Comparison of ENCODE assay signal across 34 cellular contexts in the genomic region with DNA sequence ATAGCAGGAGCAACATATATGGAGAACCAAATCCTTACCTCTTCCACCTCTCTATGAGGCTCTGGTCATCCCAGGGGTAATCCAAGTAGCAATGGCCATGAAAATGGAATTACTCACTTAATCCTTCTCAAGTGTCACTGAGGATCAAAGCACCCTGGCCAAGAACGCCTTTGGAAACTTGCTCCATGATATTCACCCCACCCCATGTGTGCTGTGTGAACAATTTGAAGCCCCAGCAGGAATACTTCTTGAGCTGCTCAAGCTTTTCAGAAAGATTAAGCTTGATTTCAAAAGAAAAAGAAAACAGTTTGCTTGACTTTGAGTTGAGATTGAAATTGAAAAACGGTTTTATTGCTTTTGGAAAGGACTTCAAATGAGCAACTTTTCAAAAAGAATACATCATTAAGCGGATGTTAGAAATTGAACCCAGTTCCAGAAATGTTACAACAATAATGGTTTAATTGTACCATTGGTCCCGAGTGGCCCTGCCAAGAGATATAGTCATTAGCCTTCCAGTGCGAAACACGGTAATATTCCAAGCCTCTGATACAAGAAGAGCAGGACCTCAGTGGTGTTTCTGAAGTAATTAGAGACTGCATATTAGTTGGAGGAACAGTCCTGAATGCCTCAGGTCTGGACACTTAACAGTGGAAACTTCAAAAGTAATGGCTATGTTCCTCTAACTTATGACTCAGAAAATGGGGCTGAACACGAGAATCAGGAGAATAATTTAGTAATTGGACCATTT.
"Had no signal": no experiment of that assay in that cellular context is flagged by ENCODE, and none has a peak within 500 bp of the region (broad histone marks: within the 10 kb centered on the region; RNA-seq: fewer than 3 reads in every experiment).

No MANE protein-coding gene starts in this region.

- H3K27me3 ChIP-seq: ascending aorta, cardiac muscle cell had no signal

- H3K36me3 ChIP-seq: ascending aorta, cardiac muscle cell had no signal

- H3K9me3 Mint-ChIP-seq: activated CD4-positive, alpha-beta memory T cell treated with anti-CD3 and anti-CD28 coated beads for 36 hours; activated naive CD4-positive, alpha-beta T cell treated with anti-CD3 and anti-CD28 coated beads for 36 hours; activated naive CD8-positive, alpha-beta T cell treated with anti-CD3 and anti-CD28 coated beads for 36 hours; brain had no signal

- H3K4me1 Mint-ChIP-seq: activated B cell treated with CpG ODN at 0.5 μM for 24 hours; activated CD4-positive, alpha-beta T cell treated with anti-CD3 and anti-CD28 coated beads, Interleukin-2, amount 10 ng/mL, durations not matched to agents 24 days and 14 days; activated naive CD8-positive, alpha-beta T cell treated with anti-CD3 and anti-CD28 coated beads for 36 hours; activated T-helper 17 cell treated with anti-CD3 and anti-CD28 coated beads, Interleukin-2, amount 50 U/mL, for 72 hours had no signal

- H3K36me3 Mint-ChIP-seq: activated CD4-positive, alpha-beta memory T cell treated with anti-CD3 and anti-CD28 coated beads for 36 hours; activated naive CD4-positive, alpha-beta T cell treated with anti-CD3 and anti-CD28 coated beads, Interleukin-2, amount 50 U/mL, for 72 hours; activated naive CD8-positive, alpha-beta T cell treated with anti-CD3 and anti-CD28 coated beads for 36 hours; brain had no signal

- H3K4me3 Mint-ChIP-seq: activated B cell treated with CpG ODN at 0.5 μM for 24 hours; activated CD4-positive, alpha-beta memory T cell treated with anti-CD3 and anti-CD28 coated beads for 36 hours; activated CD4-positive, alpha-beta T cell treated with anti-CD3 and anti-CD28 coated beads, Interleukin-2, amount 10 ng/mL, durations not matched to agents 24 days and 14 days; activated CD8-positive, alpha-beta T cell treated with anti-CD3 and anti-CD28 coated beads for 36 hours; activated naive CD4-positive, alpha-beta T cell treated with anti-CD3 and anti-CD28 coated beads for 36 hours; activated naive CD8-positive, alpha-beta T cell treated with anti-CD3 and anti-CD28 coated beads for 36 hours; activated T-cell treated with anti-CD3 and anti-CD28 coated beads, Interleukin-2, amount 50 U/mL, for 4 hours; activated T-cell treated with anti-CD3 and anti-CD28 coated beads, Interleukin-2, amount 50 U/mL, for 72 hours; activated T-helper 1 cell treated with anti-CD3 and anti-CD28 coated beads, Interleukin-12 subunit alpha, Interleukin-12 subunit beta, Interleukin-2, Interleukin-4 antibody, amounts not matched to agents 30 ng/mL and 10 ng/mL and 1 ng/mL, durations not matched to agents 14 hours and 24 hours and 36 hours; activated T-helper 17 cell treated with anti-CD3 and anti-CD28 coated beads, Interleukin-2, amount 50 U/mL, for 72 hours; brain; T-helper 1 cell treated with Interleukin-12 subunit alpha and Interleukin-12 subunit beta and Interleukin-4 antibody, amounts not matched to agents 30 μg/mL and 1 μg/mL, for 36 hours; T-helper 2 cell treated with Interferon-gamma antibody and Interleukin-4, amounts not matched to agents 5 μg/mL and 100 μg/mL, for 36 hours had no signal

- H3K4me1 ChIP-seq: ascending aorta had no signal

- DNase-seq: activated B cell treated with CpG ODN at 0.5 μM for 24 hours; activated CD4-positive, alpha-beta memory T cell treated with anti-CD3 and anti-CD28 coated beads for 36 hours; activated CD4-positive, alpha-beta T cell treated with anti-CD3 and anti-CD28 coated beads for 4 hours; activated CD4-positive, alpha-beta T cell treated with anti-CD3 and anti-CD28 coated beads, Interleukin-2, amount 10 ng/mL, durations not matched to agents 24 days and 14 days; activated CD4-positive, alpha-beta T cell treated with anti-CD3 and anti-CD28 coated beads, Interleukin-2, amount 50 U/mL, for 1 hour; activated CD4-positive, alpha-beta T cell treated with anti-CD3 and anti-CD28 coated beads, Interleukin-2, amount 50 U/mL, for 4 hours; activated CD4-positive, CD25-positive, alpha-beta regulatory T cell treated with anti-CD3 and anti-CD28 coated beads, Interleukin-2, amount 50 U/mL, for 72 hours; activated CD8-positive, alpha-beta memory T cell treated with anti-CD3 and anti-CD28 coated beads, Interleukin-2, amount 50 U/mL, for 4 hours; activated CD8-positive, alpha-beta T cell treated with anti-CD3 and anti-CD28 coated beads for 36 hours; activated effector memory CD4-positive, alpha-beta T cell treated with anti-CD3 and anti-CD28 coated beads, Interleukin-2, amount 50 U/mL, for 16 hours; activated gamma-delta T cell treated with Interleukin-2 at 50 U/mL for 16 hours; activated naive CD4-positive, alpha-beta T cell; activated naive CD4-positive, alpha-beta T cell treated with anti-CD3 and anti-CD28 coated beads for 36 hours; activated naive CD4-positive, alpha-beta T cell treated with anti-CD3 and anti-CD28 coated beads, Interleukin-2, amount 50 U/mL, for 16 hours; activated naive CD8-positive, alpha-beta T cell treated with anti-CD3 and anti-CD28 coated beads for 36 hours; activated T-cell treated with anti-CD3 and anti-CD28 coated beads for 4 hours; activated T-cell treated with anti-CD3 and anti-CD28 coated beads, Interleukin-2, amount 50 U/mL, for 1 hour; activated T-cell treated with anti-CD3 and anti-CD28 coated beads, Interleukin-2, amount 50 U/mL, for 4 hours; activated T-cell treated with anti-CD3 and anti-CD28 coated beads, Interleukin-2, amount 50 U/mL, for 72 hours; amygdala; anterior cingulate cortex; central memory CD4-positive, alpha-beta T cell; T-helper 1 cell; T-helper 2 cell; T-helper 9 cell had no signal

- H3K27ac Mint-ChIP-seq: activated B cell treated with CpG ODN at 0.5 μM for 24 hours; activated CD4-positive, alpha-beta memory T cell treated with anti-CD3 and anti-CD28 coated beads for 36 hours; activated CD4-positive, alpha-beta T cell treated with anti-CD3 and anti-CD28 coated beads, Interleukin-2, amount 10 ng/mL, durations not matched to agents 24 days and 14 days; activated CD8-positive, alpha-beta T cell treated with anti-CD3 and anti-CD28 coated beads for 36 hours; activated naive CD4-positive, alpha-beta T cell treated with anti-CD3 and anti-CD28 coated beads for 36 hours; activated naive CD4-positive, alpha-beta T cell treated with anti-CD3 and anti-CD28 coated beads, Interleukin-2, amount 50 U/mL, for 72 hours; activated naive CD8-positive, alpha-beta T cell treated with anti-CD3 and anti-CD28 coated beads for 36 hours; activated T-cell treated with anti-CD3 and anti-CD28 coated beads, Interleukin-2, amount 50 U/mL, for 72 hours; activated T-helper 1 cell treated with anti-CD3 and anti-CD28 coated beads, Interleukin-12 subunit alpha, Interleukin-12 subunit beta, Interleukin-2, Interleukin-4 antibody, amounts not matched to agents 30 ng/mL and 10 ng/mL and 1 ng/mL, durations not matched to agents 14 hours and 24 hours and 36 hours; activated T-helper 17 cell treated with anti-CD3 and anti-CD28 coated beads, Interleukin-2, amount 50 U/mL, for 72 hours; T-helper 1 cell treated with Interleukin-12 subunit alpha and Interleukin-12 subunit beta and Interleukin-4 antibody, amounts not matched to agents 30 μg/mL and 1 μg/mL, for 36 hours; T-helper 2 cell treated with Interferon-gamma antibody and Interleukin-4, amounts not matched to agents 5 μg/mL and 100 μg/mL, for 36 hours had no signal

- H3K9me3 ChIP-seq: ascending aorta had no signal

- H3K27ac ChIP-seq: ascending aorta, cardiac muscle cell, VCaP had no signal

- H3K27me3 Mint-ChIP-seq: activated B cell treated with CpG ODN at 0.5 μM for 24 hours; activated CD4-positive, alpha-beta memory T cell treated with anti-CD3 and anti-CD28 coated beads for 36 hours; activated CD4-positive, alpha-beta T cell treated with anti-CD3 and anti-CD28 coated beads, Interleukin-2, amount 10 ng/mL, durations not matched to agents 24 days and 14 days; activated CD8-positive, alpha-beta T cell treated with anti-CD3 and anti-CD28 coated beads for 36 hours; activated naive CD8-positive, alpha-beta T cell treated with anti-CD3 and anti-CD28 coated beads for 36 hours; activated T-helper 17 cell treated with anti-CD3 and anti-CD28 coated beads, Interleukin-2, amount 50 U/mL, for 72 hours; brain had no signal

- ATAC-seq: activated CD8-positive, alpha-beta T cell treated with anti-CD3 and anti-CD28 coated beads for 36 hours; activated naive CD4-positive, alpha-beta T cell treated with anti-CD3 and anti-CD28 coated beads, Interleukin-2, amount 50 U/mL, for 72 hours; activated T-cell treated with anti-CD3 and anti-CD28 coated beads, Interleukin-2, amount 50 U/mL, for 4 hours; activated T-cell treated with anti-CD3 and anti-CD28 coated beads, Interleukin-2, amount 50 U/mL, for 72 hours; activated T-helper 17 cell treated with anti-CD3 and anti-CD28 coated beads, Interleukin-2, amount 50 U/mL, for 72 hours had no signal

- H3K4me3 ChIP-seq: ascending aorta, cardiac muscle cell had no signal
